In the genomic region with DNA sequence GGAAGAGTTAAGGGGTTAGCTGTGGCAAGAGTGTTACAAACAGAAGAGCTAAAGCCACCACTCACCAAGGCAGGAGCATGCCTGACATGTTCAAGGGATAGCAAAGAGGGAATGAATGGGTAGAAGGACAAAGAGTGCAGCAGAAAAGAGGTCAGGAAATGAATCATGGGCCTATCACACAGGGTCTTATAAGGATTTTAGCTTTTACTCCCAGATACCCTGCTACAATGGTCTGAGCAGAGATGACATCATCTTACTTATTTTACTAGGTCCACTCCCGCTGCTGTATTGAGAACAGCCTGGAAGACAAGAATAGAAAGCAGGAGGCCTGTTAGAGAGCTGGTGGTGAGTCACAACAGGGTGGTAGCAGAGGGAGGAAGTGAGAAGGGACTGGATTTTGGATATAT, we compare ENCODE assay signal across 8 cellular contexts. TPM values are rescaled to one million over a fixed set of nuclear protein-coding genes. Genes with fewer than 3 reads are reported as not detected.
DNase-seq lines count a peak whose midpoint lies in the region; ATAC-seq and TF ChIP-seq lines count a peak whose summit lies in the region.

No MANE protein-coding gene starts in this region.

- no peak for TF ChIP-seq CTCF in RWPE1 (conservative IDR thresholded peaks at IDR 0.05; ENCODE audit: low read depth)
- no peak for TF ChIP-seq CTCF in fibroblast of villous mesenchyme (IDR thresholded peaks at IDR 0.05; ENCODE audit: insufficient read depth, low read depth, low read length)

- no peak overlapping the region for H3K27ac ChIP-seq in RWPE1

- no peak overlapping the region for H3K4me3 ChIP-seq in fibroblast of villous mesenchyme (ENCODE audit: low read depth, low read length)
- no peak overlapping the region for H3K4me3 ChIP-seq in skeletal muscle cell (ENCODE audit: low read depth, low read length)

- peak; percentile 73 for ATAC-seq in GM18861 (IDR thresholded peaks at IDR 0.05; ENCODE audit: unreplicated experiment)
- peak; percentile 97 for ATAC-seq in HG03060 (IDR thresholded peaks at IDR 0.05; ENCODE audit: low read depth, unreplicated experiment)

- DNase-seq in ACHN (peak; percentile 78), RWPE1 (ENCODE audit: low spot score) (peak; percentile 63), fibroblast of villous mesenchyme (ENCODE audit: low read depth) (peak; percentile 88), skeletal muscle cell (ENCODE audit: low read depth) (peak; percentile 79), DMS79 (lab: John Stamatoyannopoulos, UW) (no peak)
- no peak for DNase-seq in central memory CD4-positive, alpha-beta T cell

- CTCF ChIA-PET in RWPE1 (lab: Yijun Ruan, JAX), result interaction anchor here (0.8 kb wide), 1 partner anchor 14 kb away, joined by 3 read pairs; no protein-coding TSS in a partner anchor

- POLR2A ChIA-PET in RWPE1 (lab: Yijun Ruan, JAX; ENCODE audit: low non-redundant PET), result no interaction called here

- in situ Hi-C loops in ACHN (cut with HindIII; ENCODE audit: low pct_ligation_motif_present, low pct_unique_long_range_greater_than_20kb, low sequenced_read_pairs), result no loop called here

RNA-seq across cellular contexts. Expression of a gene that starts 9.8 kb away (rescaled TPM):
- 9.0 and 13.4 TPM in 2 replicates for total RNA-seq in fibroblast of villous mesenchyme

Comparison
In these comparisons a context has a peak if more than half of its experiments do, and no peak if none do; other contexts are left out.
1. DNase-seq: peak in ACHN (single experiment), RWPE1 (single experiment), fibroblast of villous mesenchyme (single experiment) and skeletal muscle cell (single experiment); none in DMS79 (single experiment) and central memory CD4-positive, alpha-beta T cell (single experiment).